ENCODE assay signal across 16 cellular contexts in the genomic region with DNA sequence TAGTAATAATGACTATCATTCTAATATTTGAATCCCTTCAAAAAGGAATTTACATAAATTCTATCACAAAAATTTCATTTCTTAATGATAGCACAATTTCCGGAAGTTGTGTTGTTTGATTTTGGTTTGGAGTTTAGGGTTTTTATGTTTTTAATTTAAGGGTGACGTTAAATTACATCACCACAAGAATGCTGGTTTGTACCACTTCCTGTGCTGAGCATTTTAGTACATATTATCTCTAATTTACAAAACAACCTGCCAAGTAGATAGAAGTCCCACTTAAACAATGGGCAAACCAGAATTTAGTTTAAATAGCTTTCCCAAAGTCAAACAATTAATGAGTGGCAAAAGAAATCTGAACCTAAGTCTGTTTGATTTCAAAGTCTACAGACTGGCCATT.
A peak's percentile ranks its signal among the peaks of the same experiment; 100 is the strongest.
DNase-seq lines count a peak whose midpoint lies in the region; ATAC-seq and TF ChIP-seq lines count a peak whose summit lies in the region.
"Had no signal": no experiment of that assay in that cellular context is flagged by ENCODE, and none has a peak within 500 bp of the region (broad histone marks: within the 10 kb centered on the region; RNA-seq: fewer than 3 reads in every experiment).

No MANE protein-coding gene starts in this region.

- no peak overlapping the region for H3K4me2 ChIP-seq in fibroblast of lung (ENCODE audit: extremely low read depth, insufficient read depth, low read length)

- H3K9ac ChIP-seq in fibroblast of lung (ENCODE audit: insufficient read depth, low read length): no peak overlapping the region

- no peak overlapping the region for H2AFZ ChIP-seq in fibroblast of lung (ENCODE audit: low read length)

- peak overlapping the region in 4 of 7 donors; percentile 53 to 72 (median 64) for H3K27ac Mint-ChIP-seq in CD4-positive, alpha-beta memory T cell
- H3K27ac Mint-ChIP-seq: stimulated activated memory B cell treated with anti-CD40 and anti-IgM and Interleukin-4, amounts not matched to agents 10 μg/mL and 1 μg/mL and 100 μg/mL, for 72 hours had no signal

- peak; percentile 33 for DNase-seq in A172 (ENCODE audit: low spot score)
- DNase-seq in CD4-positive, alpha-beta memory T cell: peak in 4 of 5 donors; percentile 19 to 32 (median 26)
- DNase-seq in RPMI7951 (ENCODE audit: low read depth): peak; percentile 4
- DNase-seq in fibroblast of lung (ENCODE audit: low read depth in 2 of 2): peak; percentile 9 to 35
- no peak for DNase-seq in cardiac septum (ENCODE audit: low spot score)
- DNase-seq in upper lobe of right lung: no peak
- no peak for DNase-seq in coronary artery (ENCODE audit: low spot score)
- DNase-seq: activated CD4-positive, alpha-beta T cell treated with anti-CD3 and anti-CD28 coated beads for 1 hour; activated effector memory CD4-positive, alpha-beta T cell treated with Interleukin-2 at 50 U/mL for 16 hours; Caco-2; esophagus squamous epithelium; midbrain; NCI-H1930 had no signal

- no peaks in the 10 kb centered on the region for H3K9me3 ChIP-seq in CD4-positive, alpha-beta memory T cell (ENCODE audit: control insufficient read depth in 1 of 2, low read length in 2 of 2)
- H3K9me3 ChIP-seq in fibroblast of lung (ENCODE audit: control insufficient read depth, insufficient read depth, low read depth, low read length): no peaks in the 10 kb centered on the region
- H3K9me3 ChIP-seq in upper lobe of right lung: no peaks in the 10 kb centered on the region
- H3K9me3 ChIP-seq: Caco-2, esophagus squamous epithelium had no signal

- H3K4me1 Mint-ChIP-seq in CD4-positive, alpha-beta memory T cell: peaks cover 26 to 32% (median 29%) of the 10 kb centered on the region in 4 donors

- H3K36me3 Mint-ChIP-seq in CD4-positive, alpha-beta memory T cell: peaks cover 1 to 8% of the 10 kb centered on the region in 2 donors

- no peak overlapping the region for H3K4me3 ChIP-seq in CD4-positive, alpha-beta memory T cell (ENCODE audit: low read length in 2 of 2)
- H3K4me3 ChIP-seq in fibroblast of lung (replicated peaks in 1 of 4; ENCODE audit: control extremely low read depth in 1 of 4, insufficient read depth in 1 of 4, low read depth in 3 of 4, low read length in 4 of 4) (no peak overlapping the region), upper lobe of right lung (no peak overlapping the region), coronary artery (no peak overlapping the region)
- H3K4me3 ChIP-seq: esophagus squamous epithelium had no signal

- no peaks in the 10 kb centered on the region for H3K36me3 ChIP-seq in CD4-positive, alpha-beta memory T cell (ENCODE audit: insufficient read depth, low read length)
- H3K36me3 ChIP-seq in fibroblast of lung (ENCODE audit: control insufficient read depth, insufficient read depth, low read length): no peaks in the 10 kb centered on the region
- no peaks in the 10 kb centered on the region for H3K36me3 ChIP-seq in upper lobe of right lung
- H3K36me3 ChIP-seq: esophagus squamous epithelium had no signal

- H3K9me3 Mint-ChIP-seq in CD4-positive, alpha-beta memory T cell: no peaks in the 10 kb centered on the region
- H3K9me3 Mint-ChIP-seq: IgD-negative memory B cell; stimulated activated memory B cell treated with anti-CD40 and anti-IgM and Interleukin-4, amounts not matched to agents 10 μg/mL and 1 μg/mL and 100 μg/mL, for 72 hours had no signal

- H3K27me3 ChIP-seq in CD4-positive, alpha-beta memory T cell (ENCODE audit: insufficient read depth, low read length): no peaks in the 10 kb centered on the region
- H3K27me3 ChIP-seq in fibroblast of lung (ENCODE audit: control insufficient read depth, insufficient read depth, low read length) (no peaks in the 10 kb centered on the region), upper lobe of right lung (no peaks in the 10 kb centered on the region)
- H3K27me3 ChIP-seq: esophagus squamous epithelium had no signal

- CTCF ChIA-PET in CD4-positive, alpha-beta memory T cell (lab: Charles Lee; ENCODE audit: partially characterized antibody): no interaction called here

- H3K79me2 ChIP-seq in fibroblast of lung (ENCODE audit: control insufficient read depth, insufficient read depth, low read length): no peaks in the 10 kb centered on the region

- no peak overlapping the region for H3K27ac ChIP-seq in CD4-positive, alpha-beta memory T cell (ENCODE audit: low read depth, low read length)
- H3K27ac ChIP-seq in fibroblast of lung (ENCODE audit: insufficient read depth, low read length) (no peak overlapping the region), upper lobe of right lung (no peak overlapping the region), coronary artery (no peak overlapping the region)

- no peaks in the 10 kb centered on the region for H4K20me1 ChIP-seq in fibroblast of lung (ENCODE audit: control insufficient read depth, extremely low read depth, insufficient read depth, low read length)

- intact Hi-C loops in CD4-positive, alpha-beta memory T cell (cut with micrococcal nuclease): no loop called here
- intact Hi-C loops in cardiac septum (cut with DNase I) (no loop called here), upper lobe of right lung (cut with DNase I) (no loop called here)

- peaks cover 24% of the 10 kb centered on the region for H3K4me1 ChIP-seq in CD4-positive, alpha-beta memory T cell (ENCODE audit: insufficient read depth, low read length)
- H3K4me1 ChIP-seq in fibroblast of lung (ENCODE audit: control insufficient read depth, extremely low read depth, insufficient read depth, low read length): no peaks in the 10 kb centered on the region
- H3K4me1 ChIP-seq in upper lobe of right lung: peaks cover 9% of the 10 kb centered on the region

- H3K4me3 Mint-ChIP-seq in CD4-positive, alpha-beta memory T cell: peak overlapping the region in 2 of 8 donors; percentile 59 to 66
- H3K4me3 Mint-ChIP-seq: stimulated activated memory B cell treated with anti-CD40 and anti-IgM and Interleukin-4, amounts not matched to agents 10 μg/mL and 1 μg/mL and 100 μg/mL, for 72 hours had no signal

- POLR2A ChIA-PET in CD4-positive, alpha-beta memory T cell (lab: Charles Lee; ENCODE audit: partially characterized antibody): no interaction called here

- no peaks in the 10 kb centered on the region for H3K27me3 Mint-ChIP-seq in CD4-positive, alpha-beta memory T cell
- H3K27me3 Mint-ChIP-seq: IgD-negative memory B cell; stimulated activated memory B cell treated with anti-CD40 and anti-IgM and Interleukin-4, amounts not matched to agents 10 μg/mL and 1 μg/mL and 100 μg/mL, for 72 hours had no signal

- no peak for ATAC-seq in HG03520 (IDR thresholded peaks at IDR 0.05; ENCODE audit: unreplicated experiment)
- no peak for ATAC-seq in upper lobe of right lung

- TF ChIP-seq CTCF in fibroblast of lung (conservative IDR thresholded peaks at IDR 0.05 in 1 of 2, IDR thresholded peaks at IDR 0.05 in 1 of 2; ENCODE audit: low read depth in 1 of 2, low read length in 2 of 2): no peak
- no peak for TF ChIP-seq CTCF in upper lobe of right lung (IDR thresholded peaks at IDR 0.05)
- TF ChIP-seq CTCF in coronary artery (IDR thresholded peaks at IDR 0.05): no peak

Comparison
In these comparisons a context has a peak if more than half of its experiments do, and no peak if none do; other contexts are left out.
1. DNase-seq: peak in A172 (single experiment), CD4-positive, alpha-beta memory T cell (4 of 5), RPMI7951 (single experiment) and fibroblast of lung (2 of 2); none in cardiac septum (single experiment), upper lobe of right lung (single experiment) and coronary artery (single experiment).